ENCODE assay signal across 7 cellular contexts in genomic region chr2:96259497-96259921, GRCh38. TPM values are rescaled to one million over a fixed set of nuclear protein-coding genes. Genes with fewer than 3 reads are reported as not detected.
DNase-seq lines count a peak whose midpoint lies in the region; ATAC-seq and TF ChIP-seq lines count a peak whose summit lies in the region.

No MANE protein-coding gene starts in this region.

- H3K36me3 ChIP-seq in WERI-Rb-1 (peaks cover 41% of the 10 kb centered on the region), stomach (peaks cover 14 to 69% (median 52%) of the 10 kb centered on the region in 4 donors)

- H3K27ac ChIP-seq in WERI-Rb-1 (peak overlapping the region; percentile 75), stomach (peak overlapping the region; percentile 57 to 94 (median 81))

- peaks cover 50 to 54% (median 52%) of the 10 kb centered on the region in 3 donors for H3K4me1 Mint-ChIP-seq in IgD-negative memory B cell

- no peak for TF ChIP-seq POLR2A in stomach (IDR thresholded peaks at IDR 0.05)

- H3K9me3 Mint-ChIP-seq in IgD-negative memory B cell: no peaks in the 10 kb centered on the region

- no peaks in the 10 kb centered on the region for H3K9me3 ChIP-seq in WERI-Rb-1 (ENCODE audit: severe bottlenecking)
- H3K9me3 ChIP-seq in stomach: no peaks in the 10 kb centered on the region

- TF ChIP-seq CTCF in WERI-Rb-1 (IDR thresholded peaks at IDR 0.05; ENCODE audit: low read depth, low read length) (no peak), stomach (IDR thresholded peaks at IDR 0.05) (no peak)

- TF ChIP-seq EP300 in stomach (IDR thresholded peaks at IDR 0.05): no peak

- intact Hi-C loops in stomach (cut with DNase I; ENCODE audit: low total_unique reads): no loop called here

- H3K4me3 Mint-ChIP-seq in IgD-negative memory B cell: peak overlapping the region; percentile 21 to 79 (median 56)

- H3K36me3 Mint-ChIP-seq in IgD-negative memory B cell: peaks cover 4% of the 10 kb centered on the region

- H3K27me3 ChIP-seq in WERI-Rb-1 (ENCODE audit: insufficient read depth, low read depth, severe bottlenecking) (no peaks in the 10 kb centered on the region), stomach (no peaks in the 10 kb centered on the region)

- peak overlapping the region; percentile 88 to 92 (median 90) for H3K27ac Mint-ChIP-seq in IgD-negative memory B cell

- WGBS in stomach, 5 donors: 43 to 59% (median 50%) methylated on average over 5 of the region's 5 CpGs

- peak; percentile 38 for DNase-seq in WERI-Rb-1
- DNase-seq in left lobe of liver (ENCODE audit: low spot score): no peak
- DNase-seq in stomach: peak; percentile 63

- H3K4me3 ChIP-seq in WERI-Rb-1 (ENCODE audit: low read depth, low read length) (no peak overlapping the region), stomach (no peak overlapping the region)

- peaks cover 53 to 92% (median 65%) of the 10 kb centered on the region in 4 donors for H3K4me1 ChIP-seq in stomach

- ATAC-seq in left lobe of liver: peak; percentile 7
- ATAC-seq in GM18519 (IDR thresholded peaks at IDR 0.05; ENCODE audit: low FRiP score, unreplicated experiment): no peak
- ATAC-seq in GM21381 (IDR thresholded peaks at IDR 0.05; ENCODE audit: unreplicated experiment): no peak
- ATAC-seq in HG02938 (IDR thresholded peaks at IDR 0.05; ENCODE audit: unreplicated experiment): no peak

- H3K27me3 Mint-ChIP-seq in IgD-negative memory B cell: no peaks in the 10 kb centered on the region

RNA-seq across cellular contexts. Expression of gene TMEM127, which starts 6.3 kb away (rescaled TPM):
- polyA plus RNA-seq in IgD-negative memory B cell (41.7 TPM), stomach (10 to 100 TPM in 1 of 3 donors, 1 to 10 TPM in 2; 5.7 to 11.4 (median 9.6) TPM)
- total RNA-seq in left lobe of liver (30.6 TPM), stomach (10 to 100 TPM in 4 of 5 donors, 1 to 10 TPM in 1; 5.8 to 51.6 (median 21.9) TPM)

RNA-seq across cellular contexts. Expression of gene CIAO1, which starts 6.5 kb away (rescaled TPM):
- 83.5 TPM for polyA plus RNA-seq in IgD-negative memory B cell
- total RNA-seq in left lobe of liver: 45.0 TPM
- 100 to 1,000 TPM in 2 of 5 donors, 10 to 100 TPM in 3; 58.3 to 161 (median 95.3) TPM for total RNA-seq in stomach
- 10 to 100 TPM; 29.3 to 43.4 (median 42.3) TPM for polyA plus RNA-seq in stomach

RNA-seq across cellular contexts. Expression of gene SNRNP200, which starts 45.8 kb away (rescaled TPM):
- polyA plus RNA-seq in IgD-negative memory B cell: 79.3 TPM
- total RNA-seq in left lobe of liver: 49.7 TPM
- 100 to 1,000 TPM in 2 of 5 donors, 10 to 100 TPM in 3; 74.0 to 184 (median 88.1) TPM for total RNA-seq in stomach
- 10 to 100 TPM; 31.2 to 67.1 (median 33.8) TPM for polyA plus RNA-seq in stomach

RNA-seq across cellular contexts. Expression of gene STARD7, which starts 50.9 kb away (rescaled TPM):
- 193 TPM for polyA plus RNA-seq in IgD-negative memory B cell
- total RNA-seq in left lobe of liver: 67.6 TPM
- 100 to 1,000 TPM in 2 of 5 donors, 10 to 100 TPM in 3; 30.3 to 165 (median 87.5) TPM for total RNA-seq in stomach
- polyA plus RNA-seq in stomach: 10 to 100 TPM; 34.6 to 46.4 (median 43.1) TPM
